ENCODE assay signal across 8 cellular contexts in the genomic region with DNA sequence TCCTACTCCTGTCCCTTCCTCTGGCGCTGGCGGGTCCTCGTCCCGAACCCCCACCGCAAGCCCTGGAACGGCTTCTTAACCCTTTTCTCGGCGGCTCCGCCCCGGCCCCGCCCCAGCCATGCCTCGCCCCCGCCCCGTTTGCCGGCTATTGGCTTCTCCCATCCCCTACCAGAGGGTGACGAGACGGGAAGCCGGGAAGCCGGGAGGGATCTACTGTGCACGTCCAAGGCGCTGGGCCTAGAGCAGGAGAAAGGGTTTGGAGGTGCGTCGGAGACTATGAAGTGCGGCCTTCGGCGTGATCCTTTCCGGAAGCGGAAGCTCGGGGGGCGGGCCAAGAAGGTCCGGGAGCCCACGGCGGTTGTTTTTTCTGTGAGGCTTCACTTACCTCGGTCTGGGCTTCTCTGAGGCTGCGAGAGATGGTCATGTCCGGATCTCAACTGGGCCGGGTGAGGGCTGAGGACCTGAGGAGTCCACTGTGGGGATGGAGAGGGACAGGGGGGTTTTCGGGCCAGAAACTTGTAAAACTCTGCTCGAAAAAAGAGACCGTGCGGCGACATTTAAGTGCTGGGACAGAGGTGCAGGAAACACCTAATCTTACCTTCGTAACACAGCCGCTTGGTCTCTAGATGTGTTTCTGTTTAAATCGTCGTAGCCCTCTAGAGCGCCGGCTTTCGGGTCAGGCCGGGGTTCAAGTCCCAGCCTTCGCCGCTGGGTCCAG. TPM values are rescaled to one million over a fixed set of nuclear protein-coding genes. Genes with fewer than 3 reads are reported as not detected.
DNase-seq lines count a peak whose midpoint lies in the region; ATAC-seq and TF ChIP-seq lines count a peak whose summit lies in the region.

No MANE protein-coding gene starts in this region.

- peak; percentile 90 for ATAC-seq in GM18909 (IDR thresholded peaks at IDR 0.05; ENCODE audit: poor library complexity, unreplicated experiment)
- peak; percentile 86 for ATAC-seq in HG03280 (IDR thresholded peaks at IDR 0.05; ENCODE audit: unreplicated experiment)

- H3K9me3 ChIP-seq in muscle layer of colon (ENCODE audit: low read length): no peaks in the 10 kb centered on the region

- DNase-seq in NCI-H82 treated with DMSO at 0.1 percent for 48 hours (lab: John Stamatoyannopoulos, UW; ENCODE audit: unreplicated experiment) (peak; percentile 80), activated T-cell treated with anti-CD3 and anti-CD28 coated beads for 4 hours (peak; percentile 66), epithelial cell of proximal tubule (ENCODE audit: low read depth) (peak; percentile 37), OCI-M2 (lab: John Stamatoyannopoulos, UW; ENCODE audit: unreplicated experiment) (no peak)
- DNase-seq in stimulated activated CD8-positive, alpha-beta memory T cell treated with anti-CD3 and anti-CD28 coated beads, Interleukin-4, amount 100 ng/mL, for 48 hours: peak; percentile 86

- H3K9ac ChIP-seq in muscle layer of colon (ENCODE audit: low read length): peak overlapping the region; percentile 47

- H3K4me3 ChIP-seq in epithelial cell of proximal tubule (ENCODE audit: low read depth, low read length): peak overlapping the region; percentile 66
- H3K4me3 ChIP-seq in muscle layer of colon (ENCODE audit: low read depth in 1 of 2, low read length in 2 of 2): peak overlapping the region; percentile 25 to 64

- no peaks in the 10 kb centered on the region for H3K4me1 ChIP-seq in muscle layer of colon (ENCODE audit: insufficient read depth, low read length)

- H3K36me3 ChIP-seq in muscle layer of colon (ENCODE audit: insufficient read depth, low read length): no peaks in the 10 kb centered on the region

- no peak for TF ChIP-seq CTCF in epithelial cell of proximal tubule (conservative IDR thresholded peaks at IDR 0.05; ENCODE audit: low read depth, low read length)

- H3K27me3 ChIP-seq in muscle layer of colon (ENCODE audit: control insufficient read depth in 1 of 2, insufficient read depth in 2 of 2, low read length in 2 of 2): no peaks in the 10 kb centered on the region

- H3K27ac ChIP-seq in muscle layer of colon (ENCODE audit: low read depth, low read length): peak overlapping the region; percentile 54

RNA-seq across cellular contexts. Expression of gene ROPN1B, which starts 21.4 kb away (rescaled TPM):
- not detected in 2 replicates for total RNA-seq in epithelial cell of proximal tubule
